Comparison of ENCODE assay signal across 10 cellular contexts in genomic region chr1:41513388-41513745, GRCh38. TPM values are rescaled to one million over a fixed set of nuclear protein-coding genes. Genes with fewer than 3 reads are reported as not detected.
DNase-seq lines count a peak whose midpoint lies in the region; ATAC-seq and TF ChIP-seq lines count a peak whose summit lies in the region.
"Had no signal": no experiment of that assay in that cellular context is flagged by ENCODE, and none has a peak within 500 bp of the region (broad histone marks: within the 10 kb centered on the region; RNA-seq: fewer than 3 reads in every experiment).

No MANE protein-coding gene starts in this region.

- peaks cover 48 to 54% of the 10 kb centered on the region in 2 donors for H3K36me3 Mint-ChIP-seq in CD14-positive monocyte
- peaks cover 29% of the 10 kb centered on the region for H3K36me3 Mint-ChIP-seq in activated CD4-positive, alpha-beta memory T cell treated with anti-CD3 and anti-CD28 coated beads, Interleukin-2, amount 10 ng/mL, durations not matched to agents 7 days and 5 days (ENCODE audit: low read depth)

- H3K4me3 Mint-ChIP-seq in CD14-positive monocyte: no peak overlapping the region
- H3K4me3 Mint-ChIP-seq in activated CD4-positive, alpha-beta memory T cell treated with anti-CD3 and anti-CD28 coated beads, Interleukin-2, amount 10 ng/mL, durations not matched to agents 7 days and 5 days: no peak overlapping the region

- ATAC-seq in GM18909 (IDR thresholded peaks at IDR 0.05; ENCODE audit: poor library complexity, unreplicated experiment): no peak
- ATAC-seq: body of pancreas had no signal

- H3K27ac Mint-ChIP-seq in CD14-positive monocyte: no peak overlapping the region
- H3K27ac Mint-ChIP-seq in activated CD4-positive, alpha-beta memory T cell treated with anti-CD3 and anti-CD28 coated beads, Interleukin-2, amount 10 ng/mL, durations not matched to agents 7 days and 5 days: no peak overlapping the region

- TF ChIP-seq CTCF in CD14-positive monocyte (IDR thresholded peaks at IDR 0.05) (peak; percentile 63), GM12873 (IDR thresholded peaks at IDR 0.05; ENCODE audit: insufficient read depth, low read depth, low read length, missing control alignments) (peak; percentile 77)

- DNase-seq in CD14-positive monocyte (ENCODE audit: low spot score) (no peak), iPS-NIHi7 (ENCODE audit: extremely low spot score) (peak; percentile 78), DMS153 (lab: John Stamatoyannopoulos, UW) (no peak), superior temporal gyrus (ENCODE audit: extremely low spot score) (no peak)
- DNase-seq in activated CD4-positive, alpha-beta memory T cell treated with anti-CD3 and anti-CD28 coated beads, Interleukin-2, amount 10 ng/mL, durations not matched to agents 7 days and 5 days: peak; percentile 24
- DNase-seq in effector CD8-positive, alpha-beta T cell (lab: John Stamatoyannopoulos, UW): no peak
- DNase-seq: body of pancreas, NCI-H446 treated with DMSO at 0.1 percent for 48 hours had no signal

- peaks cover 0 to 2% (median 0%) of the 10 kb centered on the region in 7 donors for H3K9me3 Mint-ChIP-seq in CD14-positive monocyte
- no peaks in the 10 kb centered on the region for H3K9me3 Mint-ChIP-seq in activated CD4-positive, alpha-beta memory T cell treated with anti-CD3 and anti-CD28 coated beads, Interleukin-2, amount 10 ng/mL, durations not matched to agents 7 days and 5 days

- peaks cover 2 to 5% (median 3%) of the 10 kb centered on the region in 3 donors for H3K27me3 Mint-ChIP-seq in CD14-positive monocyte (ENCODE audit: low read depth in 3 of 3)
- no peaks in the 10 kb centered on the region for H3K27me3 Mint-ChIP-seq in activated CD4-positive, alpha-beta memory T cell treated with anti-CD3 and anti-CD28 coated beads, Interleukin-2, amount 10 ng/mL, durations not matched to agents 7 days and 5 days

- intact Hi-C loops in CD14-positive monocyte (cut with micrococcal nuclease): no loop called here

- CTCF ChIA-PET in activated CD4-positive, alpha-beta memory T cell treated with anti-CD3 and anti-CD28 coated beads, Interleukin-2, amount 10 ng/mL, durations not matched to agents 7 days and 5 days (lab: Charles Lee): interaction anchor here (1.0 to 1.6 kb wide), 4 partner anchors 12 to 355 kb away, joined by 3 to 5 read pairs (median 4); no protein-coding TSS in a partner anchor

- POLR2A ChIA-PET in activated CD4-positive, alpha-beta memory T cell treated with anti-CD3 and anti-CD28 coated beads, Interleukin-2, amount 10 ng/mL, durations not matched to agents 7 days and 5 days (lab: Charles Lee): no interaction called here

- peaks cover 12% of the 10 kb centered on the region for H3K4me1 Mint-ChIP-seq in CD14-positive monocyte
- H3K4me1 Mint-ChIP-seq in activated CD4-positive, alpha-beta memory T cell treated with anti-CD3 and anti-CD28 coated beads, Interleukin-2, amount 10 ng/mL, durations not matched to agents 7 days and 5 days: peaks cover 5% of the 10 kb centered on the region

RNA-seq across cellular contexts. Expression of gene EDN2, which starts 28.9 kb away (rescaled TPM):
- not detected for polyA plus RNA-seq in CD14-positive monocyte
- not detected for total RNA-seq in activated CD4-positive, alpha-beta memory T cell treated with anti-CD3 and anti-CD28 coated beads, Interleukin-2, amount 10 ng/mL, durations not matched to agents 7 days and 5 days

Comparison
In these comparisons a context has a peak if more than half of its experiments do, and no peak if none do; other contexts are left out.
1. DNase-seq: peak in activated CD4-positive, alpha-beta memory T cell treated with anti-CD3 and anti-CD28 coated beads, Interleukin-2, amount 10 ng/mL, durations not matched to agents 7 days and 5 days (single experiment) and iPS-NIHi7 (single experiment); none in CD14-positive monocyte (single experiment), DMS153 (single experiment), superior temporal gyrus (single experiment) and effector CD8-positive, alpha-beta T cell (single experiment).